ENCODE assay signal across 19 cellular contexts in the genomic region with DNA sequence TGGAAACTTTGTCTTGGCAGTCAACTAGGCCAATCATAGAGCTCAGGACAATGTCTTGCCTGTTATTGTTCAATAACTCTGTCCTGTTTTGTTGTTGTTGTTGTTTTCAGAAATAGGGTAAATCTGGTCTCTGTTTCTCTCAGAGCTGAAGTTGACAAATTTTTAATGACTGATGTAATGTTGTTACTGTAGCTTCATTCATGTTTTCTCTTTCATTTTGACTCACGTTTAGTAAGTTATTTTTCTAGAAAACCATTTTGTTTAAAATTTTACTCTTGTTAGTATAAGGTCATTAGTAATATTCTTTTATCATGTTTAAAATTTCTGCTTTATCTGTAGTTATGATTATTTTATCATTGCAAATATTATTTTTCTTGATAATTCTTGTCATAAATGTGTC. TPM values are rescaled to one million over a fixed set of nuclear protein-coding genes. Genes with fewer than 3 reads are reported as not detected.
DNase-seq lines count a peak whose midpoint lies in the region; ATAC-seq, FAIRE-seq and TF ChIP-seq lines count a peak whose summit lies in the region.
"Had no signal": no experiment of that assay in that cellular context is flagged by ENCODE, and none has a peak within 500 bp of the region (broad histone marks: within the 10 kb centered on the region; RNA-seq: fewer than 3 reads in every experiment).

No MANE protein-coding gene starts in this region.

- no peak overlapping the region for H2BK120ac ChIP-seq in H9 (ENCODE audit: low read depth, low read length, poor library complexity, severe bottlenecking)

- POLR2A ChIA-PET in GM12878 (lab: Charles Lee): no interaction called here

- no peak overlapping the region for H3K4ac ChIP-seq in H9 (ENCODE audit: low read depth, low read length)

- FAIRE-seq in GM12878 (lab: Jason Lieb, UNC) (no peak), endometrium (lab: Jason Lieb, UNC) (peak; percentile 80)
- FAIRE-seq: G401.6 had no signal

- no peak overlapping the region for H4K8ac ChIP-seq in H9 (replicated peaks; ENCODE audit: insufficient read length, low read depth, low read length)

- in situ Hi-C loops in GM12878 (cut with MboI): no loop called here

- peaks cover 2% of the 10 kb centered on the region in 2 experiments; a peak in 2 of 4 replicates for H3K4me1 Mint-ChIP-seq in H9
- H3K4me1 Mint-ChIP-seq: CD4-positive, CD25-positive, alpha-beta regulatory T cell had no signal

- no peak overlapping the region for H3K23ac ChIP-seq in H9 (ENCODE audit: insufficient read length, low read depth, low read length)

- RAD21 ChIA-PET in GM12878 (lab: Charles Lee; ENCODE audit: unreplicated experiment): no interaction called here

- H3K18ac ChIP-seq in H9 (ENCODE audit: insufficient read length, low read depth, low read length): no peak overlapping the region

- no peak overlapping the region for H3T11ph ChIP-seq in H9 (ENCODE audit: low read length)

- TF ChIP-seq POLR2A in GM12878 (IDR thresholded peaks at IDR 0.05; ENCODE audit: low read depth, low read length): no peak

- H3K36me3 Mint-ChIP-seq in H9 (ENCODE audit: insufficient read depth in 1 of 3, low read depth in 3 of 3): no peaks in the 10 kb centered on the region; a peak in 2 of 7 replicates
- H3K36me3 Mint-ChIP-seq: CD4-positive, CD25-positive, alpha-beta regulatory T cell; CD8-positive, alpha-beta T cell had no signal

- H2AK5ac ChIP-seq in H9 (ENCODE audit: insufficient read length, low read length): no peak overlapping the region

- no peak overlapping the region for H2BK20ac ChIP-seq in H9 (ENCODE audit: low read depth, low read length, poor library complexity, severe bottlenecking)

- no peak overlapping the region for H2BK15ac ChIP-seq in H9 (ENCODE audit: low read depth, low read length)

- H3K4me3 Mint-ChIP-seq in H9: no peak overlapping the region
- H3K4me3 Mint-ChIP-seq: CD4-positive, CD25-positive, alpha-beta regulatory T cell; CD8-positive, alpha-beta T cell had no signal

- BruUV-seq in GM12878 (replicated peaks; lab: Mats Ljungman, UMichigan): no TSS peak

- H2BK12ac ChIP-seq in H9 (ENCODE audit: insufficient read length, low read depth, low read length): no peak overlapping the region

- intact Hi-C loops in GM12878 (cut with micrococcal nuclease; ENCODE audit: unreplicated experiment): no loop called here
- intact Hi-C loops in cardiac septum (cut with DNase I): no loop called here

- WGBS in H9 (ENCODE audit: extremely low coverage, insufficient read length, low lambda C conversion rate): no CpG with 5 or more reads among the region's 1 CpG
- WGBS in GM12878 (ENCODE audit: insufficient coverage, insufficient replicate concordance, low lambda C conversion rate, missing lambda C conversion rate): 5% methylated on average over 1 of the region's 1 CpG

- H4K20me1 ChIP-seq in H9 (ENCODE audit: control insufficient read depth, insufficient read depth, insufficient read length): no peaks in the 10 kb centered on the region
- H4K20me1 ChIP-seq in GM12878 (ENCODE audit: control insufficient read depth, insufficient read depth): no peaks in the 10 kb centered on the region

- no peaks in the 10 kb centered on the region for H3K27me3 ChIP-seq in H9 (ENCODE audit: insufficient read depth, low read length)
- no peaks in the 10 kb centered on the region; a peak in 1 of 4 replicates for H3K27me3 ChIP-seq in GM12878 (replicated peaks in 1 of 2; ENCODE audit: control insufficient read depth in 2 of 2, insufficient read depth in 2 of 2, low read length in 1 of 2)

- H3K4me3 ChIP-seq in GM12878: no peak overlapping the region
- H3K4me3 ChIP-seq: GM23248 had no signal

- H3K79me2 ChIP-seq in H9 (ENCODE audit: insufficient read depth, low read length): no peaks in the 10 kb centered on the region
- no peaks in the 10 kb centered on the region for H3K79me2 ChIP-seq in GM12878 (ENCODE audit: control insufficient read depth, insufficient read depth, low read length)

- CTCF ChIA-PET in GM12878 (lab: Yijun Ruan, JAX): interaction anchor here (1.3 kb wide), 1 partner anchor 9 kb away, joined by 3 read pairs; no protein-coding TSS in a partner anchor

- H3K27ac ChIP-seq in H9 (ENCODE audit: insufficient read length, low read depth, low read length) (no peak overlapping the region), GM12878 (ENCODE audit: control insufficient read depth, insufficient read depth) (no peak overlapping the region)
- H3K27ac ChIP-seq: GM23248 had no signal

- no peak for TF ChIP-seq RAD21 in GM12878 (IDR thresholded peaks at IDR 0.05; ENCODE audit: insufficient read depth, low read depth, low read length)

- no peaks in the 10 kb centered on the region for H3K27me3 Mint-ChIP-seq in H9 (ENCODE audit: low read depth)
- H3K27me3 Mint-ChIP-seq: CD4-positive, CD25-positive, alpha-beta regulatory T cell had no signal

- H2AFZ ChIP-seq in H9 (ENCODE audit: low read length) (peak overlapping the region; percentile 40), GM12878 (ENCODE audit: control insufficient read depth, low read depth, low read length) (no peak overlapping the region)
- H2AFZ ChIP-seq: GM23248 had no signal

- H2BK5ac ChIP-seq in H9 (ENCODE audit: insufficient read length, low read length): no peak overlapping the region

- H3K27ac Mint-ChIP-seq in H9: no peak overlapping the region
- H3K27ac Mint-ChIP-seq: CD4-positive, CD25-positive, alpha-beta regulatory T cell; CD8-positive, alpha-beta T cell had no signal

- no peak for TF ChIP-seq CTCF in H9 (conservative IDR thresholded peaks at IDR 0.05)
- no peak for TF ChIP-seq CTCF in GM12878 (IDR thresholded peaks at IDR 0.05 in 2 of 3, conservative IDR thresholded peaks at IDR 0.05 in 1 of 3; ENCODE audit: control insufficient read depth in 2 of 3, extremely low read depth in 1 of 3, insufficient read depth in 1 of 3, low read depth in 3 of 3, low read length in 3 of 3)

- no peaks in the 10 kb centered on the region for H3K9me3 ChIP-seq in H9 (ENCODE audit: control insufficient read depth, low read depth, low read length)
- H3K9me3 ChIP-seq in GM12878 (replicated peaks; ENCODE audit: control insufficient read depth, insufficient read depth, low read length): no peaks in the 10 kb centered on the region
- H3K9me3 ChIP-seq: Caco-2 had no signal

- SMC1A ChIA-PET in GM12878 (lab: Charles Lee; ENCODE audit: uncharacterized antibody, unreplicated experiment): interaction anchor here (1.0 to 2.1 kb wide), 2 partner anchors 17 to 46 kb away, joined by 3 to 4 read pairs; no protein-coding TSS in a partner anchor

- H3K14ac ChIP-seq in H9 (ENCODE audit: insufficient read depth, low read length): no peak overlapping the region

- peaks cover 0 to 5% of the 10 kb centered on the region in 2 experiments; a peak in 1 of 5 replicates for H3K9me3 Mint-ChIP-seq in H9

- H3K4me2 ChIP-seq in H9 (ENCODE audit: insufficient read depth, insufficient read length, low read length): no peak overlapping the region
- no peak overlapping the region for H3K4me2 ChIP-seq in GM12878 (ENCODE audit: control insufficient read depth, insufficient read depth)

- DNase-seq in H9: no peak
- no peak for DNase-seq in GM12878 (ENCODE audit: low read depth, low spot score)
- DNase-seq in cardiac septum (ENCODE audit: low spot score): no peak
- no peak for DNase-seq in CD1c-positive myeloid dendritic cell (ENCODE audit: extremely low spot score)
- no peak for DNase-seq in GOT3 (lab: John Stamatoyannopoulos, UW)
- DNase-seq: 8988T; C1 segment of cervical spinal cord; Caco-2; CD4-positive, CD25-positive, alpha-beta regulatory T cell; CD8-positive, alpha-beta T cell; DMS153; DND-41; GM23248; H7 had no signal

- H3K4me1 ChIP-seq in H9 (ENCODE audit: insufficient read depth, low read length): no peaks in the 10 kb centered on the region
- H3K4me1 ChIP-seq in GM12878 (ENCODE audit: control insufficient read depth, insufficient read depth, low read length): no peaks in the 10 kb centered on the region
- H3K4me1 ChIP-seq: Caco-2 had no signal

- H4K5ac ChIP-seq in H9 (ENCODE audit: insufficient read length, low read depth, low read length): no peak overlapping the region

- no peak overlapping the region for H3K9ac ChIP-seq in H9 (ENCODE audit: extremely low read depth, insufficient read length, low read length)
- no peak overlapping the region for H3K9ac ChIP-seq in GM12878 (ENCODE audit: control insufficient read depth, insufficient read depth, low read length)
- H3K9ac ChIP-seq: GM23248 had no signal

- no peak for TF ChIP-seq EP300 in GM12878 (IDR thresholded peaks at IDR 0.05; ENCODE audit: borderline replicate concordance in 1 of 2, control insufficient read depth in 1 of 2, low read depth in 2 of 2, low read length in 2 of 2)

- no peaks in the 10 kb centered on the region for H3K23me2 ChIP-seq in H9 (ENCODE audit: insufficient read length, low read depth, low read length, poor library complexity, severe bottlenecking)

- no peaks in the 10 kb centered on the region for H3K79me1 ChIP-seq in H9 (ENCODE audit: insufficient read depth, low read depth, low read length, poor library complexity, severe bottlenecking)

- H3K36me3 ChIP-seq in GM12878 (ENCODE audit: control insufficient read depth in 2 of 2, insufficient read depth in 2 of 2, low read length in 1 of 2): no peaks in the 10 kb centered on the region

- no peak overlapping the region for H3K56ac ChIP-seq in H9 (ENCODE audit: insufficient read length, low read depth, low read length)

- H4K91ac ChIP-seq in H9 (ENCODE audit: insufficient read length, low read depth, low read length): no peak overlapping the region

- ATAC-seq in GM18861 (IDR thresholded peaks at IDR 0.05; ENCODE audit: unreplicated experiment): peak; percentile 75
- ATAC-seq in GM12878: peak; percentile 35; the same call in 2 of the 3 replicates
- no peak for ATAC-seq in HG02970 (IDR thresholded peaks at IDR 0.05; ENCODE audit: low FRiP score, unreplicated experiment)
- ATAC-seq: CD8-positive, alpha-beta T cell; HCT116 had no signal

RNA-seq across cellular contexts. Expression of a gene that starts 51.6 kb away (rescaled TPM):
- 0.70 and 0.90 TPM in 2 replicates for total RNA-seq in H9 (2021)
- total RNA-seq in GM12878 (2013; cell fraction: nucleolus; rRNA removed): not detected in 2 replicates
- not detected in 2 replicates for total RNA-seq in GM12878 (2014; rRNA removed)
- total RNA-seq in GM12878 (2014; rRNA removed; fragmentation: Illumina TruSeq; extraction: Trizol): not detected in 2 replicates
- total RNA-seq in GM12878 (2021): not detected in 2 replicates
- not detected for polyA plus RNA-seq in GM12878 (2011; ENCODE audit: low read depth)
- polyA plus RNA-seq in GM12878 (2011; rRNA removed): 0.01 TPM in 1 of 2 replicates, not detected in the other
- not detected in 2 replicates for polyA plus RNA-seq in GM12878 (2011; cell fraction: cytosol; rRNA removed)
- polyA plus RNA-seq in GM12878 (2011; cell fraction: nucleus; rRNA removed): 0.12 TPM in 1 of 2 replicates, not detected in the other
- polyA plus RNA-seq in GM12878 (2012): not detected in 2 replicates
- polyA plus RNA-seq in GM12878 (2014; fragmentation: Illumina TruSeq; extraction: Trizol): not detected in 2 replicates
- not detected for polyA plus RNA-seq in GM12878 (2014; fragmentation: Nextera tagmentation; extraction: Ambion mirVana)
- polyA plus RNA-seq in GM12878 (2014; rRNA removed): not detected in 2 replicates
- not detected for polyA plus RNA-seq in GM12878 (2016; fragmentation: Nextera tagmentation; extraction: Ambion mirVana)
- polyA minus RNA-seq in GM12878 (2011; rRNA and poly(A)+ RNA removed): 0.44 TPM in 1 of 2 replicates, not detected in the other
- polyA minus RNA-seq in GM12878 (2011; cell fraction: cytosol; rRNA and poly(A)+ RNA removed): not detected in 2 replicates
- 0.24 and 0.48 TPM in 2 replicates for polyA minus RNA-seq in GM12878 (2011; cell fraction: nucleus; rRNA and poly(A)+ RNA removed)
- total RNA-seq in cardiac septum: 0.67 TPM
- total RNA-seq: CD4-positive, CD25-positive, alpha-beta regulatory T cell; CD8-positive, alpha-beta T cell had no signal
- polyA plus RNA-seq: CD4-positive, CD25-positive, alpha-beta regulatory T cell had no signal
